26 cellular contexts compared by ENCODE assay signal in genomic region chr7:47400001-47400400, GRCh38.
DNase-seq lines count a peak whose midpoint lies in the region; ATAC-seq, FAIRE-seq and TF ChIP-seq lines count a peak whose summit lies in the region.
"Had no signal": no experiment of that assay in that cellular context is flagged by ENCODE, and none has a peak within 500 bp of the region (broad histone marks: within the 10 kb centered on the region; RNA-seq: fewer than 3 reads in every experiment).

No MANE protein-coding gene starts in this region.

- H3K4me1 ChIP-seq in astrocyte (ENCODE audit: insufficient read depth, low read length): no peaks in the 10 kb centered on the region
- H3K4me1 ChIP-seq in parathyroid adenoma: peaks cover 51% of the 10 kb centered on the region
- H3K4me1 ChIP-seq in aorta (ENCODE audit: control insufficient read depth in 1 of 2, insufficient read depth in 2 of 2, low read length in 2 of 2): no peaks in the 10 kb centered on the region
- H3K4me1 ChIP-seq: BE2C had no signal

- no peak overlapping the region for H3K9ac ChIP-seq in astrocyte (ENCODE audit: low read length)
- no peak overlapping the region for H3K9ac ChIP-seq in parathyroid adenoma

- H4K20me1 ChIP-seq in astrocyte (ENCODE audit: insufficient read depth, low read length): peaks cover 54% of the 10 kb centered on the region

- no peaks in the 10 kb centered on the region for H3K27me3 Mint-ChIP-seq in astrocyte (ENCODE audit: low read depth, unreplicated experiment)
- no peaks in the 10 kb centered on the region for H3K27me3 Mint-ChIP-seq in stimulated activated naive B cell treated with anti-CD40 and anti-IgM and Interleukin-4, amounts not matched to agents 10 μg/mL and 1 μg/mL and 100 μg/mL, for 72 hours
- H3K27me3 Mint-ChIP-seq: IgD-negative memory B cell had no signal

- H3K9me3 ChIP-seq in astrocyte (ENCODE audit: insufficient read depth, low read depth, low read length): no peaks in the 10 kb centered on the region
- H3K9me3 ChIP-seq in parathyroid adenoma (ENCODE audit: control insufficient read depth, low read length): no peaks in the 10 kb centered on the region
- no peaks in the 10 kb centered on the region for H3K9me3 ChIP-seq in aorta (ENCODE audit: control insufficient read depth, low read length)
- H3K9me3 ChIP-seq: BE2C had no signal

- no peaks in the 10 kb centered on the region for H3K9me3 Mint-ChIP-seq in astrocyte (ENCODE audit: unreplicated experiment)
- H3K9me3 Mint-ChIP-seq in stimulated activated naive B cell treated with anti-CD40 and anti-IgM and Interleukin-4, amounts not matched to agents 10 μg/mL and 1 μg/mL and 100 μg/mL, for 72 hours: no peaks in the 10 kb centered on the region
- H3K9me3 Mint-ChIP-seq: HFFc6, IgD-negative memory B cell had no signal

- H3K79me2 ChIP-seq in astrocyte (ENCODE audit: insufficient read depth, low read length) (peaks cover 2% of the 10 kb centered on the region), parathyroid adenoma (peaks cover 6% of the 10 kb centered on the region)

- intact Hi-C loops in aorta (cut with DNase I): no loop called here

- H3K4me2 ChIP-seq in astrocyte (ENCODE audit: low read length) (no peak overlapping the region), parathyroid adenoma (ENCODE audit: low read length) (no peak overlapping the region)

- H3K36me3 Mint-ChIP-seq in astrocyte (ENCODE audit: low read depth, unreplicated experiment): peaks cover 34% of the 10 kb centered on the region
- H3K36me3 Mint-ChIP-seq in stimulated activated naive B cell treated with anti-CD40 and anti-IgM and Interleukin-4, amounts not matched to agents 10 μg/mL and 1 μg/mL and 100 μg/mL, for 72 hours: peaks cover 33 to 63% of the 10 kb centered on the region in 2 donors
- H3K36me3 Mint-ChIP-seq: CD4-positive, CD25-positive, alpha-beta regulatory T cell; CD8-positive, alpha-beta memory T cell had no signal

- H3K27ac ChIP-seq in astrocyte (ENCODE audit: low read depth, low read length) (no peak overlapping the region), parathyroid adenoma (peak overlapping the region; percentile 97), aorta (ENCODE audit: low read depth in 1 of 2, low read length in 2 of 2) (no peak overlapping the region)

- peaks cover 12% of the 10 kb centered on the region for H3K4me1 Mint-ChIP-seq in astrocyte (ENCODE audit: low read depth, unreplicated experiment)
- H3K4me1 Mint-ChIP-seq in stimulated activated naive B cell treated with anti-CD40 and anti-IgM and Interleukin-4, amounts not matched to agents 10 μg/mL and 1 μg/mL and 100 μg/mL, for 72 hours: peaks cover 0 to 7% of the 10 kb centered on the region in 2 donors
- H3K4me1 Mint-ChIP-seq: CD8-positive, alpha-beta memory T cell had no signal

- no peak overlapping the region for H2AFZ ChIP-seq in astrocyte (ENCODE audit: low read depth, low read length)
- peak overlapping the region; percentile 68 for H2AFZ ChIP-seq in parathyroid adenoma

- H3K36me3 ChIP-seq in astrocyte (ENCODE audit: insufficient read depth, low read length) (peaks cover 25% of the 10 kb centered on the region), parathyroid adenoma (ENCODE audit: control insufficient read depth, insufficient read depth, low read length) (no peaks in the 10 kb centered on the region), aorta (ENCODE audit: control insufficient read depth in 1 of 2, insufficient read depth in 2 of 2, low read length in 1 of 2) (peaks cover 7% of the 10 kb centered on the region in 2 donors)
- H3K36me3 ChIP-seq: BE2C had no signal

- no peak overlapping the region for H3K4me3 ChIP-seq in astrocyte (ENCODE audit: insufficient read depth, low read depth, low read length)
- H3K4me3 ChIP-seq in parathyroid adenoma (ENCODE audit: low read depth, low read length): no peak overlapping the region
- no peak overlapping the region for H3K4me3 ChIP-seq in aorta (ENCODE audit: low read length in 2 of 2)
- H3K4me3 ChIP-seq: GM12878 had no signal

- no peak overlapping the region for H3K27ac Mint-ChIP-seq in astrocyte (ENCODE audit: unreplicated experiment)
- peak overlapping the region; percentile 2 for H3K27ac Mint-ChIP-seq in stimulated activated naive B cell treated with anti-CD40 and anti-IgM and Interleukin-4, amounts not matched to agents 10 μg/mL and 1 μg/mL and 100 μg/mL, for 72 hours
- H3K27ac Mint-ChIP-seq: CD8-positive, alpha-beta memory T cell; HFFc6; IgD-negative memory B cell had no signal

- TF ChIP-seq CTCF in astrocyte (IDR thresholded peaks at IDR 0.05; ENCODE audit: insufficient read depth, low read depth, low read length): no peak
- TF ChIP-seq CTCF in parathyroid adenoma (IDR thresholded peaks at IDR 0.05): no peak

- ATAC-seq in HG03442 (IDR thresholded peaks at IDR 0.05; ENCODE audit: unreplicated experiment): peak; percentile 45
- ATAC-seq in stimulated activated naive B cell treated with anti-CD40 and anti-IgM and Interleukin-4, amounts not matched to agents 10 μg/mL and 1 μg/mL and 100 μg/mL, for 72 hours (replicated peaks): no peak
- no peak for ATAC-seq in aorta (ENCODE audit: low FRiP score)
- ATAC-seq: GM12878, HCT116 had no signal

- 95 to 98% methylated on average over 2 of the region's 2 CpGs for WGBS in aorta, 2 donors

- DNase-seq in astrocyte (ENCODE audit: low read depth) (peak; percentile 23), T-helper 1 cell (no peak), aorta (no peak), NCI-H2196 (lab: John Stamatoyannopoulos, UW; ENCODE audit: unreplicated experiment) (no peak), OCI-M1 (lab: John Stamatoyannopoulos, UW) (no peak)
- DNase-seq in stimulated activated naive B cell treated with anti-CD40 and anti-IgM and Interleukin-4, amounts not matched to agents 10 μg/mL and 1 μg/mL and 100 μg/mL, for 72 hours: no peak
- DNase-seq: ACHN; BE2C; C1 segment of cervical spinal cord; CD4-positive, CD25-positive, alpha-beta regulatory T cell; CD8-positive, alpha-beta memory T cell; COR-L47; DMS79; GDM1; GOT3; H7; HFFc6; KBM-7 had no signal

- no peak overlapping the region for H3K4me3 Mint-ChIP-seq in astrocyte (ENCODE audit: unreplicated experiment)
- no peak overlapping the region for H3K4me3 Mint-ChIP-seq in stimulated activated naive B cell treated with anti-CD40 and anti-IgM and Interleukin-4, amounts not matched to agents 10 μg/mL and 1 μg/mL and 100 μg/mL, for 72 hours
- H3K4me3 Mint-ChIP-seq: CD4-positive, CD25-positive, alpha-beta regulatory T cell; CD8-positive, alpha-beta memory T cell; HFFc6 had no signal

- no peak for FAIRE-seq in astrocyte (lab: Jason Lieb, UNC)
- FAIRE-seq: A204.1, D721Med, GM12878, HepG2 had no signal

- H3K27me3 ChIP-seq in astrocyte (ENCODE audit: insufficient read depth, low read length) (no peaks in the 10 kb centered on the region), parathyroid adenoma (ENCODE audit: control insufficient read depth, insufficient read depth, low read length) (no peaks in the 10 kb centered on the region), aorta (ENCODE audit: control insufficient read depth in 1 of 2, insufficient read depth in 2 of 2, low read length in 1 of 2) (no peaks in the 10 kb centered on the region)
- H3K27me3 ChIP-seq: BE2C had no signal
